In genomic region chr12:29566441-29566840, GRCh38 we compare ENCODE assay signal across 26 cellular contexts.
DNase-seq lines count a peak whose midpoint lies in the region; TF ChIP-seq lines count a peak whose summit lies in the region.
"Had no signal": no experiment of that assay in that cellular context is flagged by ENCODE, and none has a peak within 500 bp of the region (broad histone marks: within the 10 kb centered on the region; RNA-seq: fewer than 3 reads in every experiment).

No MANE protein-coding gene starts in this region.

- no peak overlapping the region for H3K27ac Mint-ChIP-seq in activated T-helper 1 cell treated with anti-CD3 and anti-CD28 coated beads, Interleukin-12 subunit alpha, Interleukin-12 subunit beta, Interleukin-2, Interleukin-4 antibody, amounts not matched to agents 30 ng/mL and 10 ng/mL and 1 ng/mL, durations not matched to agents 14 hours and 24 hours and 36 hours
- H3K27ac Mint-ChIP-seq: activated naive CD4-positive, alpha-beta T cell treated with anti-CD3 and anti-CD28 coated beads, Interleukin-2, amount 10 ng/mL, durations not matched to agents 7 days and 5 days; CD4-positive, alpha-beta memory T cell; HFFc6; T-helper 1 cell treated with Interleukin-12 subunit alpha and Interleukin-12 subunit beta and Interleukin-4 antibody, amounts not matched to agents 30 μg/mL and 1 μg/mL, for 36 hours had no signal

- peak; percentile 90 for DNase-seq in M059J (ENCODE audit: low read depth)
- DNase-seq in choroid plexus epithelial cell (ENCODE audit: low read depth), result peak; percentile 91
- no peak for DNase-seq in osteoblast (ENCODE audit: insufficient read length, low spot score, missing footprints)
- no peak for DNase-seq in activated T-helper 1 cell treated with anti-CD3 and anti-CD28 coated beads, Interleukin-12 subunit alpha, Interleukin-12 subunit beta, Interleukin-2, Interleukin-4 antibody, amounts not matched to agents 30 ng/mL and 10 ng/mL and 1 ng/mL, durations not matched to agents 14 hours and 24 hours and 36 hours (ENCODE audit: low spot score)
- DNase-seq in uterus, result no peak
- no peak for DNase-seq in GM13976 (ENCODE audit: low spot score)
- DNase-seq: activated CD4-positive, alpha-beta T cell treated with anti-CD3 and anti-CD28 coated beads for 4 hours; activated naive CD4-positive, alpha-beta T cell treated with anti-CD3 and anti-CD28 coated beads, Interleukin-2, amount 10 ng/mL, durations not matched to agents 7 days and 5 days; activated T-cell treated with anti-CD3 and anti-CD28 coated beads, Interleukin-2, amount 50 U/mL, for 48 hours; CD4-positive, alpha-beta memory T cell; cerebellar nuclear complex; foreskin fibroblast; HFFc6; hippocampal formation; lower lobe of right lung; NCI-H1092 treated with DMSO at 0.1 percent for 48 hours; NCI-H2227 treated with DMSO at 0.1 percent for 48 hours; NCI-H774; ovary; right lobe of liver; SJCRH30; stimulated activated CD8-positive, alpha-beta memory T cell treated with anti-CD3 and anti-CD28 coated beads, Interleukin-4, amount 100 ng/mL, for 48 hours; substantia nigra had no signal

- H3K9me3 Mint-ChIP-seq in activated T-helper 1 cell treated with anti-CD3 and anti-CD28 coated beads, Interleukin-12 subunit alpha, Interleukin-12 subunit beta, Interleukin-2, Interleukin-4 antibody, amounts not matched to agents 30 ng/mL and 10 ng/mL and 1 ng/mL, durations not matched to agents 14 hours and 24 hours and 36 hours, result no peaks in the 10 kb centered on the region
- H3K9me3 Mint-ChIP-seq: activated naive CD4-positive, alpha-beta T cell treated with anti-CD3 and anti-CD28 coated beads, Interleukin-2, amount 10 ng/mL, durations not matched to agents 7 days and 5 days; CD4-positive, alpha-beta memory T cell; T-helper 1 cell treated with Interleukin-12 subunit alpha and Interleukin-12 subunit beta and Interleukin-4 antibody, amounts not matched to agents 30 μg/mL and 1 μg/mL, for 36 hours had no signal

- H3K4me1 Mint-ChIP-seq in activated T-helper 1 cell treated with anti-CD3 and anti-CD28 coated beads, Interleukin-12 subunit alpha, Interleukin-12 subunit beta, Interleukin-2, Interleukin-4 antibody, amounts not matched to agents 30 ng/mL and 10 ng/mL and 1 ng/mL, durations not matched to agents 14 hours and 24 hours and 36 hours (ENCODE audit: low read depth), result no peaks in the 10 kb centered on the region

- H3K4me3 Mint-ChIP-seq in activated T-helper 1 cell treated with anti-CD3 and anti-CD28 coated beads, Interleukin-12 subunit alpha, Interleukin-12 subunit beta, Interleukin-2, Interleukin-4 antibody, amounts not matched to agents 30 ng/mL and 10 ng/mL and 1 ng/mL, durations not matched to agents 14 hours and 24 hours and 36 hours, result no peak overlapping the region
- H3K4me3 Mint-ChIP-seq: activated naive CD4-positive, alpha-beta T cell treated with anti-CD3 and anti-CD28 coated beads, Interleukin-2, amount 10 ng/mL, durations not matched to agents 7 days and 5 days; CD4-positive, alpha-beta memory T cell; HFFc6; T-helper 1 cell treated with Interleukin-12 subunit alpha and Interleukin-12 subunit beta and Interleukin-4 antibody, amounts not matched to agents 30 μg/mL and 1 μg/mL, for 36 hours had no signal

- no peaks in the 10 kb centered on the region for H3K27me3 ChIP-seq in osteoblast (ENCODE audit: insufficient read depth, low read length)
- H3K27me3 ChIP-seq in uterus, result no peaks in the 10 kb centered on the region
- H3K27me3 ChIP-seq: ovary, right lobe of liver, SJCRH30 had no signal

- H3K9me3 ChIP-seq in osteoblast (ENCODE audit: low read depth, low read length) (no peaks in the 10 kb centered on the region), uterus (no peaks in the 10 kb centered on the region)
- H3K9me3 ChIP-seq: lower lobe of right lung, ovary, right lobe of liver, SJCRH30 had no signal

- in situ Hi-C loops in GM13976 (cut with MboI; ENCODE audit: low sequenced_read_pairs, unreplicated experiment), result no loop called here

- no peaks in the 10 kb centered on the region for H3K36me3 Mint-ChIP-seq in activated T-helper 1 cell treated with anti-CD3 and anti-CD28 coated beads, Interleukin-12 subunit alpha, Interleukin-12 subunit beta, Interleukin-2, Interleukin-4 antibody, amounts not matched to agents 30 ng/mL and 10 ng/mL and 1 ng/mL, durations not matched to agents 14 hours and 24 hours and 36 hours (ENCODE audit: low read depth)
- H3K36me3 Mint-ChIP-seq: activated naive CD4-positive, alpha-beta T cell treated with anti-CD3 and anti-CD28 coated beads, Interleukin-2, amount 10 ng/mL, durations not matched to agents 7 days and 5 days; CD4-positive, alpha-beta memory T cell had no signal

- H3K27ac ChIP-seq in C4-2B, result peak overlapping the region; percentile 35
- H3K27ac ChIP-seq in osteoblast (ENCODE audit: low read depth, low read length), result peak overlapping the region; percentile 2
- H3K27ac ChIP-seq in uterus, result no peak overlapping the region
- H3K27ac ChIP-seq: epithelial cell of prostate, lower lobe of right lung, ovary, right lobe of liver, SJCRH30 had no signal

- H3K4me3 ChIP-seq in choroid plexus epithelial cell (ENCODE audit: low read depth, low read length) (no peak overlapping the region), osteoblast (ENCODE audit: insufficient read depth, low read length) (no peak overlapping the region), uterus (no peak overlapping the region)
- H3K4me3 ChIP-seq: lower lobe of right lung, ovary, right lobe of liver, SJCRH30 had no signal

- H3K36me3 ChIP-seq in osteoblast (ENCODE audit: insufficient read depth, low read length) (no peaks in the 10 kb centered on the region), uterus (no peaks in the 10 kb centered on the region)
- H3K36me3 ChIP-seq: lower lobe of right lung, ovary, right lobe of liver had no signal

- peak overlapping the region; percentile 21 for H2AFZ ChIP-seq in osteoblast (ENCODE audit: low read length)

- peaks cover 18% of the 10 kb centered on the region for H3K4me1 ChIP-seq in osteoblast (ENCODE audit: insufficient read depth, low read length)
- peaks cover under 1 to 10% of the 10 kb centered on the region in 2 donors for H3K4me1 ChIP-seq in uterus
- H3K4me1 ChIP-seq: right lobe of liver had no signal

- peaks cover 9% of the 10 kb centered on the region for H3K27me3 Mint-ChIP-seq in activated T-helper 1 cell treated with anti-CD3 and anti-CD28 coated beads, Interleukin-12 subunit alpha, Interleukin-12 subunit beta, Interleukin-2, Interleukin-4 antibody, amounts not matched to agents 30 ng/mL and 10 ng/mL and 1 ng/mL, durations not matched to agents 14 hours and 24 hours and 36 hours (ENCODE audit: insufficient read depth)

- H3K79me2 ChIP-seq in osteoblast (ENCODE audit: insufficient read depth, low read length), result no peaks in the 10 kb centered on the region

- intact Hi-C loops in activated T-helper 1 cell treated with anti-CD3 and anti-CD28 coated beads, Interleukin-12 subunit alpha, Interleukin-12 subunit beta, Interleukin-2, Interleukin-4 antibody, amounts not matched to agents 30 ng/mL and 10 ng/mL and 1 ng/mL, durations not matched to agents 14 hours and 24 hours and 36 hours (cut with micrococcal nuclease), result no loop called here
- intact Hi-C loops in uterus (cut with DNase I; ENCODE audit: low total_unique reads), result no loop called here

- TF ChIP-seq POLR2A in uterus (IDR thresholded peaks at IDR 0.05), result no peak

- H4K20me1 ChIP-seq in osteoblast (ENCODE audit: insufficient read depth, low read length), result no peaks in the 10 kb centered on the region

- H3K4me2 ChIP-seq in osteoblast (ENCODE audit: insufficient read depth, low read length), result peak overlapping the region; percentile 26

- TF ChIP-seq CTCF in C4-2B (conservative IDR thresholded peaks at IDR 0.05) (no peak), choroid plexus epithelial cell (conservative IDR thresholded peaks at IDR 0.05; ENCODE audit: low read depth, low read length) (no peak), osteoblast (IDR thresholded peaks at IDR 0.05; ENCODE audit: extremely low read depth, low read depth, low read length) (no peak), uterus (IDR thresholded peaks at IDR 0.05) (no peak), GM13976 (IDR thresholded peaks at IDR 0.05; ENCODE audit: borderline replicate concordance, control extremely low read depth, extremely low read depth, insufficient read depth, missing control alignments) (no peak)

Comparison
In these comparisons a context has a peak if more than half of its experiments do, and no peak if none do; other contexts are left out.
1. H3K27ac ChIP-seq: peak in C4-2B (single experiment) and osteoblast (single experiment); none in uterus (0 of 2).
2. DNase-seq: peak in M059J (single experiment) and choroid plexus epithelial cell (single experiment); none in osteoblast (single experiment), activated T-helper 1 cell treated with anti-CD3 and anti-CD28 coated beads, Interleukin-12 subunit alpha, Interleukin-12 subunit beta, Interleukin-2, Interleukin-4 antibody, amounts not matched to agents 30 ng/mL and 10 ng/mL and 1 ng/mL, durations not matched to agents 14 hours and 24 hours and 36 hours (single experiment), uterus (0 of 2) and GM13976 (single experiment).